27 cellular contexts compared by ENCODE assay signal in the genomic region with DNA sequence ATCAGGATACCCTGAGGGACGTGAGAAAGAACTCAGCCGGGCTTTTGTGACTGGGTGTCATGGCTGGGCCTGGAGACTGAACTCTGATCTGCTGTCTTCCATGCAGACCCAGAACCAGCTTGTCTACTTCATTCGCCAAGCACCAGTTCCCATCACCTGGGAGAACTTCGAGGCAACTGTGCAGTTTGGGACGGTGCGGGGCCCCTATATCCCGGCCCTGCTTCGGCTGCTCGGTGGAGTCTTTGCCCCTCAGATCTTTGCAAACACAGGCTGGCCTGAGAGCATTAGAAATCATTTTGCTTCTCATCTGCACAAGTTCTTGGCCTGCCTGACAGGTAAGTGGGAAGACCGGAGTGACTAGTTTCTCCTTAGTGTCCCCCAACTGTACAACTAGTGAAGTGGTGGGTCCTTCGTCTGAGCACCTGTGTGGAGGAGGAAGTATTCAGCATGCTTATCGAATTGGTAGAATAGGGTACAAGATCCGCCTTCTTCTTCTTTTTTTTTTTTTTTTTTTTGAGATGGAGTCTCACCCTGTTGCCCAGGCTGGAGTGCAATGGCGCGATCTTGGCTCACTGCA. TPM values are rescaled to one million over a fixed set of nuclear protein-coding genes. Genes with fewer than 3 reads are reported as not detected.
DNase-seq lines count a peak whose midpoint lies in the region; ATAC-seq, FAIRE-seq and TF ChIP-seq lines count a peak whose summit lies in the region.
"Had no signal": no experiment of that assay in that cellular context is flagged by ENCODE, and none has a peak within 500 bp of the region (broad histone marks: within the 10 kb centered on the region; RNA-seq: fewer than 3 reads in every experiment).

No MANE protein-coding gene starts in this region.

- DNase-seq in chondrocyte (ENCODE audit: low spot score): peak; percentile 20
- no peak for DNase-seq in lower lobe of right lung
- DNase-seq in sigmoid colon: peak; percentile 20
- DNase-seq in SJCRH30: no peak
- no peak for DNase-seq in RCC 7860 (ENCODE audit: low spot score)
- DNase-seq in NCI-H1694 treated with DMSO at 0.1 percent for 48 hours (lab: John Stamatoyannopoulos, UW): no peak
- DNase-seq in H54 (ENCODE audit: insufficient read length, low spot score): no peak
- DNase-seq: 8988T; ACHN; AML-193; BE2C; CD4-positive, alpha-beta T cell; CD8-positive, alpha-beta memory T cell; DMS 273 treated with DMSO at 0.1 percent for 48 hours; DMS79; EL; GDM1; GM23248; H9 had no signal

- ATAC-seq in lower lobe of right lung: peak; percentile 43 to 67
- ATAC-seq: A549, GM12878, HCT116 had no signal

- WGBS in sigmoid colon, 2 donors: 86 to 91% methylated on average over 15 of the region's 15 CpGs

- H3K27me3 ChIP-seq in lower lobe of right lung (ENCODE audit: low read depth) (no peaks in the 10 kb centered on the region), sigmoid colon (no peaks in the 10 kb centered on the region), SJCRH30 (no peaks in the 10 kb centered on the region)
- H3K27me3 ChIP-seq: BLaER1 treated with 17β-estradiol and CSF1 and Interleukin-3, amounts not matched to agents 10 nM and 100 nM had no signal

- H3K27ac ChIP-seq in lower lobe of right lung: no peak overlapping the region
- no peak overlapping the region for H3K27ac ChIP-seq in sigmoid colon
- no peak overlapping the region for H3K27ac ChIP-seq in SJCRH30
- H3K27ac ChIP-seq: A549; BLaER1 treated with 17β-estradiol and CSF1 and Interleukin-3, amounts not matched to agents 10 nM and 100 nM; GM23248 had no signal

- no peak for FAIRE-seq in RCC 7860 (lab: Jason Lieb, UNC)
- FAIRE-seq in H54 (lab: Jason Lieb, UNC): no peak
- FAIRE-seq: A549, D721Med, GM12878, GM19239, H1 had no signal

- TF ChIP-seq POLR2A in sigmoid colon (IDR thresholded peaks at IDR 0.05): no peak
- no peak for TF ChIP-seq POLR2A in H54 (IDR thresholded peaks at IDR 0.05; ENCODE audit: low read depth, low read length)

- TF ChIP-seq EP300 in sigmoid colon (IDR thresholded peaks at IDR 0.05): no peak

- H3K4me3 ChIP-seq in lower lobe of right lung (no peak overlapping the region), sigmoid colon (no peak overlapping the region), SJCRH30 (no peak overlapping the region)
- H3K4me3 ChIP-seq: A549; BLaER1 treated with 17β-estradiol and CSF1 and Interleukin-3, amounts not matched to agents 10 nM and 100 nM; GM12878; GM23248 had no signal

- no peak for TF ChIP-seq CTCF in chondrocyte (IDR thresholded peaks at IDR 0.05)
- no peak for TF ChIP-seq CTCF in lower lobe of right lung (IDR thresholded peaks at IDR 0.05)
- TF ChIP-seq CTCF in sigmoid colon (IDR thresholded peaks at IDR 0.05): no peak

- no peaks in the 10 kb centered on the region for H3K9me3 ChIP-seq in lower lobe of right lung
- H3K9me3 ChIP-seq in sigmoid colon: no peaks in the 10 kb centered on the region
- H3K9me3 ChIP-seq in SJCRH30 (replicated peaks): no peaks in the 10 kb centered on the region
- H3K9me3 ChIP-seq: A549; BE2C; BLaER1 treated with 17β-estradiol and CSF1 and Interleukin-3, amounts not matched to agents 10 nM and 100 nM had no signal

- H3K4me3 Mint-ChIP-seq in chondrocyte (ENCODE audit: unreplicated experiment): no peak overlapping the region
- H3K4me3 Mint-ChIP-seq: CD14-positive monocyte; CD4-positive, alpha-beta T cell; CD8-positive, alpha-beta memory T cell; H9 had no signal

- H3K4me1 ChIP-seq in lower lobe of right lung: no peaks in the 10 kb centered on the region
- H3K4me1 ChIP-seq in sigmoid colon: no peaks in the 10 kb centered on the region
- no peaks in the 10 kb centered on the region for H3K4me1 ChIP-seq in SJCRH30
- H3K4me1 ChIP-seq: A549, BE2C had no signal

- no peaks in the 10 kb centered on the region for H3K9me3 Mint-ChIP-seq in chondrocyte (ENCODE audit: low read depth)
- H3K9me3 Mint-ChIP-seq: CD14-positive monocyte; CD4-positive, alpha-beta T cell; CD8-positive, alpha-beta memory T cell; H9 had no signal

- H3K36me3 ChIP-seq in lower lobe of right lung (no peaks in the 10 kb centered on the region), sigmoid colon (no peaks in the 10 kb centered on the region), SJCRH30 (no peaks in the 10 kb centered on the region)
- H3K36me3 ChIP-seq: BE2C; BLaER1 treated with 17β-estradiol and CSF1 and Interleukin-3, amounts not matched to agents 10 nM and 100 nM had no signal

- peaks cover 44% of the 10 kb centered on the region for H3K27me3 Mint-ChIP-seq in chondrocyte (ENCODE audit: low read depth)

- intact Hi-C loops in lower lobe of right lung (cut with DNase I) (no loop called here), sigmoid colon (cut with DNase I) (no loop called here)

- H3K36me3 Mint-ChIP-seq in chondrocyte (ENCODE audit: low read depth): peaks cover 1% of the 10 kb centered on the region
- H3K36me3 Mint-ChIP-seq: CD14-positive monocyte; CD8-positive, alpha-beta memory T cell had no signal

- H3K4me1 Mint-ChIP-seq in chondrocyte (ENCODE audit: low read depth): no peaks in the 10 kb centered on the region
- H3K4me1 Mint-ChIP-seq: CD8-positive, alpha-beta memory T cell; H9 had no signal

- H3K27ac Mint-ChIP-seq in chondrocyte (ENCODE audit: unreplicated experiment): no peak overlapping the region
- H3K27ac Mint-ChIP-seq: CD14-positive monocyte; CD4-positive, alpha-beta T cell; CD8-positive, alpha-beta memory T cell; H9 had no signal

RNA-seq across cellular contexts. Expression of a gene that starts 15.5 kb away (rescaled TPM):
- total RNA-seq in chondrocyte (not detected in 3 replicates), lower lobe of right lung (6.2 TPM), sigmoid colon (under 1 TPM in 3 of 4 donors, not detected in 1; under 0.01 to 0.36 (median 0.28) TPM)
- under 1 TPM in 1 of 3 donors, not detected in 2; 0.32 TPM for polyA plus RNA-seq in sigmoid colon
- total RNA-seq in SJCRH30 (2014; rRNA removed; shearing (Covaris generic)): not detected in 2 replicates
- total RNA-seq: CD4-positive, alpha-beta T cell; CD8-positive, alpha-beta memory T cell; GM12878; GM23248 had no signal
- polyA plus RNA-seq: CD8-positive, alpha-beta memory T cell; GM12878; GM23248 had no signal

RNA-seq across cellular contexts. Expression of a gene that starts 28.1 kb away (rescaled TPM):
- total RNA-seq in chondrocyte (4.1 to 6.5 TPM (median 6.4 TPM) in 3 replicates), lower lobe of right lung (1.6 TPM), sigmoid colon (under 1 TPM; 0.28 to 0.71 (median 0.44) TPM)
- polyA plus RNA-seq in sigmoid colon: 1 to 10 TPM in 1 of 3 donors, not detected in 2; 1.0 TPM
- 3.5 and 4.1 TPM in 2 replicates for total RNA-seq in SJCRH30 (2014; rRNA removed; shearing (Covaris generic))
- total RNA-seq: CD4-positive, alpha-beta T cell; CD8-positive, alpha-beta memory T cell had no signal
- polyA plus RNA-seq: CD14-positive monocyte; CD8-positive, alpha-beta memory T cell had no signal

RNA-seq across cellular contexts. Expression of a gene that starts 44.8 kb away (rescaled TPM):
- total RNA-seq in chondrocyte (6.5 to 12.6 TPM (median 7.1 TPM) in 3 replicates), lower lobe of right lung (8.3 TPM), sigmoid colon (10 to 100 TPM in 1 of 4 donors, 1 to 10 TPM in 3; 3.9 to 16.3 (median 4.8) TPM)
- 10 to 100 TPM in 1 of 3 donors, 1 to 10 TPM in 2; 3.6 to 15.5 (median 7.6) TPM for polyA plus RNA-seq in sigmoid colon
- total RNA-seq in SJCRH30 (2014; rRNA removed; shearing (Covaris generic)): 14.9 and 15.6 TPM in 2 replicates

RNA-seq across cellular contexts. Expression of a gene that starts 45.8 kb away (rescaled TPM):
- total RNA-seq in chondrocyte (74.5 to 77.7 TPM (median 74.9 TPM) in 3 replicates), lower lobe of right lung (34.8 TPM), sigmoid colon (10 to 100 TPM; 14.0 to 31.5 (median 15.9) TPM)
- 10 to 100 TPM; 14.4 to 45.3 (median 16.2) TPM for polyA plus RNA-seq in sigmoid colon
- total RNA-seq in SJCRH30 (2014; rRNA removed; shearing (Covaris generic)): 37.8 and 39.5 TPM in 2 replicates

Comparison
In these comparisons a context has a peak if more than half of its experiments do, and no peak if none do; other contexts are left out.
1. DNase-seq: peak in chondrocyte (single experiment) and sigmoid colon (single experiment); none in lower lobe of right lung (single experiment), SJCRH30 (0 of 2), RCC 7860 (single experiment), NCI-H1694 treated with DMSO at 0.1 percent for 48 hours (single experiment) and H54 (single experiment).